Comparison of ENCODE assay signal across 8 cellular contexts in the genomic region with DNA sequence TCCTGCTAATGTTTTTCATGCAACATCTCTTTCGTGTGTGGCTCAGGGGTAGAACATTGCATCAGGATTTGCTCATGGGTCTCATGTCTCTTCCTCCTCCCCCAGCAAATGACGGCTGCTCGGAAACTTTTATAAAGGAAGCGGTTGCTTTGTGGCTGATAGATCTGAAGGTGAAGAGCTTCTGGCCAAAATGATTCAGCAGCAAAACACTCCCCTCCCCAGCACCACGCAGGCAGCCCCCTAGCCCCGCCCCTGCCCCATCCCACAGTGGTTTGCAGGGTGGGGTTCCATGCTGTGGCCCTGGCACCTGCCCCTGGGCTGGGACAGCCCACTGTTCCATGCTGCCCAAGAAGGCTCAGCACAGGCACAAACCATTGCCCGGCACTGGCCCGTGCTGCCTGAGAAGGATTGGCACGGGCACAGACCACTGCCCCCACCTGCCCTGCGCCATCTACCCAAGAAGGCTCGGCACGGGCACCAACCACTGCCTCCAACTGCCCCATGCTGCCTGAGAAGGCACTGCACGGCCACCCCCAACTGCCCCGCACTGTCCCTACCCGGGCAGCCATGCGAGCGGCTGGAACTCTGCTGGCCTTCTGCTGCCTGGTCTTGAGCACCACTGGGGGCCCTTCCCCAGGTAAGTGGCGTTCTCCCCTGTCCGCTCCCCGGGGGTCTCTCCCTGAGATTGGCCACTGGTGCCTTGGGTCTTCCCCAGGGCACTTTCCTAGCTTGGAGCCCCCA. TPM values are rescaled to one million over a fixed set of nuclear protein-coding genes. Genes with fewer than 3 reads are reported as not detected.
DNase-seq lines count a peak whose midpoint lies in the region; ATAC-seq and TF ChIP-seq lines count a peak whose summit lies in the region.

CST7 (plus strand) TSS at position 331 of the 741 bp plus-strand sequence; CDS start at position 568, 237 bp downstream.

- H3K9ac ChIP-seq in HCT116 (ENCODE audit: low read length) (no peak within 1 kb of the TSS), skeletal muscle tissue (ENCODE audit: low read depth in 1 of 3, low read length in 3 of 3) (no peak within 1 kb of the TSS)

- POLR2A ChIA-PET in HCT116 (lab: Charles Lee) (no interaction called here), WTC11 (lab: Charles Lee) (no interaction called here)

- H2AFZ ChIP-seq in HCT116 (ENCODE audit: low read depth, low read length, poor library complexity, severe bottlenecking) (no peak within 1 kb of the TSS), GM23338 (no peak within 1 kb of the TSS)

- H3K4me1 ChIP-seq in HCT116 (ENCODE audit: control insufficient read depth in 1 of 2, insufficient read depth in 2 of 2, low read length in 2 of 2) (peaks cover 0 to 6% of the 10 kb centered on the region in 2 experiments; a peak in 1 of 4 replicates), skeletal muscle tissue (ENCODE audit: control insufficient read depth in 3 of 3, insufficient read depth in 3 of 3, low read length in 3 of 3) (peaks cover 0 to 2% (median 0%) of the 10 kb centered on the region in 3 donors), GM23338 (ENCODE audit: insufficient read depth) (no peaks in the 10 kb centered on the region)

- no peaks in the 10 kb centered on the region for H3K9me3 ChIP-seq in HCT116 (ENCODE audit: control insufficient read depth in 1 of 2, insufficient read depth in 1 of 2, low read depth in 1 of 2, low read length in 2 of 2)
- H3K9me3 ChIP-seq in skeletal muscle tissue (ENCODE audit: control insufficient read depth in 3 of 3, low read length in 3 of 3) = no peaks in the 10 kb centered on the region

- H4K20me1 ChIP-seq in HCT116 (ENCODE audit: insufficient read depth) (no peaks in the 10 kb centered on the region), GM23338 (replicated peaks; ENCODE audit: insufficient read depth) (no peaks in the 10 kb centered on the region)

- no peaks in the 10 kb centered on the region for H3F3A ChIP-seq in GM23338 (replicated peaks; ENCODE audit: low read depth)

- peaks cover 30% of the 10 kb centered on the region for H3K9me3 Mint-ChIP-seq in activated naive CD8-positive, alpha-beta T cell treated with anti-CD3 and anti-CD28 coated beads for 36 hours
- H3K9me3 Mint-ChIP-seq in WTC11 = peaks cover 40% of the 10 kb centered on the region
- peaks cover 24% of the 10 kb centered on the region for H3K9me3 Mint-ChIP-seq in GM23338

- H3K4me2 ChIP-seq in HCT116 (ENCODE audit: low read length) = no peak within 1 kb of the TSS
- H3K4me2 ChIP-seq in GM23338 = no peak within 1 kb of the TSS

- H3K4me1 Mint-ChIP-seq in activated naive CD8-positive, alpha-beta T cell treated with anti-CD3 and anti-CD28 coated beads for 36 hours = peaks cover 44% of the 10 kb centered on the region
- peaks cover 6% of the 10 kb centered on the region for H3K4me1 Mint-ChIP-seq in WTC11
- peaks cover 5% of the 10 kb centered on the region; the same call in 2 of the 3 replicates for H3K4me1 Mint-ChIP-seq in GM23338

- H3K27ac ChIP-seq in HCT116 (ENCODE audit: low read depth, low read length) (no peak within 1 kb of the TSS), skeletal muscle tissue (ENCODE audit: low read depth, low read length) (peak within 1 kb of the TSS; percentile 12), GM23338 (ENCODE audit: low read depth) (no peak within 1 kb of the TSS)

- H3K4me3 Mint-ChIP-seq in activated naive CD8-positive, alpha-beta T cell treated with anti-CD3 and anti-CD28 coated beads for 36 hours = peak within 1 kb of the TSS; percentile 86
- H3K4me3 Mint-ChIP-seq in WTC11 = no peak within 1 kb of the TSS
- H3K4me3 Mint-ChIP-seq in GM23338 = no peak within 1 kb of the TSS

- H3K27me3 ChIP-seq in HCT116 (ENCODE audit: insufficient read depth, low read length) (peaks cover 3% of the 10 kb centered on the region; the same call in 1 of the 2 replicates), skeletal muscle tissue (ENCODE audit: control insufficient read depth in 3 of 3, insufficient read depth in 3 of 3, low read length in 3 of 3) (peaks cover 5 to 17% (median 13%) of the 10 kb centered on the region in 3 donors), GM23338 (ENCODE audit: insufficient read depth) (no peaks in the 10 kb centered on the region)

- no peaks in the 10 kb centered on the region for H3K36me3 ChIP-seq in HCT116 (ENCODE audit: control insufficient read depth in 1 of 2, insufficient read depth in 2 of 2, low read length in 2 of 2)
- peaks cover 0 to 2% (median 1%) of the 10 kb centered on the region in 3 donors for H3K36me3 ChIP-seq in skeletal muscle tissue (ENCODE audit: control insufficient read depth in 3 of 3, insufficient read depth in 3 of 3, low read length in 3 of 3)
- H3K36me3 ChIP-seq in GM23338 (ENCODE audit: insufficient read depth) = no peaks in the 10 kb centered on the region

- no peak for TF ChIP-seq CTCF in HCT116 (IDR thresholded peaks at IDR 0.05 in 2 of 3, conservative IDR thresholded peaks at IDR 0.05 in 1 of 3; ENCODE audit: borderline replicate concordance in 1 of 3, insufficient read depth in 1 of 3, low read depth in 2 of 3, low read length in 2 of 3)
- no peak for TF ChIP-seq CTCF in WTC11 (IDR thresholded peaks at IDR 0.05)
- TF ChIP-seq CTCF in GM23338 (conservative IDR thresholded peaks at IDR 0.05; ENCODE audit: low read depth in 2 of 2) = no peak

- RAD21 ChIA-PET in HCT116 (lab: Charles Lee; ENCODE audit: low non-redundant PET in 1 of 2, low total read pairs in 2 of 2, uncharacterized antibody in 2 of 2, unreplicated experiment in 2 of 2) = no interaction called here

- peaks cover 48% of the 10 kb centered on the region for H3K36me3 Mint-ChIP-seq in activated naive CD8-positive, alpha-beta T cell treated with anti-CD3 and anti-CD28 coated beads for 36 hours
- H3K36me3 Mint-ChIP-seq in WTC11 (peaks cover 3% of the 10 kb centered on the region; the same call in 1 of the 2 replicates), GM23338 (ENCODE audit: low read depth) (no peaks in the 10 kb centered on the region)

- H3K27ac Mint-ChIP-seq in activated naive CD8-positive, alpha-beta T cell treated with anti-CD3 and anti-CD28 coated beads for 36 hours = peak within 1 kb of the TSS; percentile 98
- H3K27ac Mint-ChIP-seq in WTC11 = no peak within 1 kb of the TSS
- no peak within 1 kb of the TSS for H3K27ac Mint-ChIP-seq in GM23338

- H3K4me3 ChIP-seq in HCT116 (replicated peaks in 1 of 2; ENCODE audit: low read depth in 1 of 2, low read length in 2 of 2) (no peak within 1 kb of the TSS), skeletal muscle tissue (ENCODE audit: low read length in 3 of 3) (no peak within 1 kb of the TSS), GM23338 (no peak within 1 kb of the TSS)

- H3K9me2 ChIP-seq in HCT116 (ENCODE audit: insufficient read depth) (no peaks in the 10 kb centered on the region), GM23338 (ENCODE audit: insufficient read depth) (no peaks in the 10 kb centered on the region)

- CTCF ChIA-PET in HCT116 (lab: Charles Lee) = no interaction called here
- CTCF ChIA-PET in WTC11 (lab: Charles Lee) = no interaction called here

- DNase-seq in HCT116 (ENCODE audit: low read depth, low spot score) (no peak), WTC11 (ENCODE audit: low spot score) (no peak), GM23338 (ENCODE audit: low spot score) (no peak), NCI-H1417 (lab: John Stamatoyannopoulos, UW) (no peak), glomerular visceral epithelial cell (ENCODE audit: extremely low spot score) (no peak)
- DNase-seq in activated naive CD8-positive, alpha-beta T cell treated with anti-CD3 and anti-CD28 coated beads for 36 hours = peak; percentile 84

- ATAC-seq in HCT116 = 0 out of 2 replicates have a peak, but pooled peaks have one; percentile 7
- no peak for ATAC-seq in WTC11
- no peak for ATAC-seq in GM23338

- intact Hi-C loops in HCT116 (cut with micrococcal nuclease) = no loop called here
- intact Hi-C loops in T-helper 2 cell treated with Interferon-gamma antibody and Interleukin-4, amounts not matched to agents 100 ng/mL and 5 ng/mL, for 36 hours (cut with micrococcal nuclease) = loop anchor here (1.0 to 5.0 kb wide), 6 partner anchors 18 to 922 kb away; partner anchors contain the start of genes ABHD12, APMAP and NANP

- TF ChIP-seq RAD21 in HCT116 (IDR thresholded peaks at IDR 0.05; ENCODE audit: low read depth) = no peak

- no peaks in the 10 kb centered on the region for H3K79me2 ChIP-seq in HCT116 (ENCODE audit: insufficient read depth, low read length)
- no peaks in the 10 kb centered on the region for H3K79me2 ChIP-seq in GM23338 (replicated peaks; ENCODE audit: insufficient read depth)

- no TSS peak for BruUV-seq in HCT116 (replicated peaks; lab: Mats Ljungman, UMichigan)

- no peak for TF ChIP-seq POLR2A in HCT116 (IDR thresholded peaks at IDR 0.05; ENCODE audit: borderline replicate concordance, extremely low read depth, insufficient read depth, insufficient read length)

- H3K27me3 Mint-ChIP-seq in activated naive CD8-positive, alpha-beta T cell treated with anti-CD3 and anti-CD28 coated beads for 36 hours = no peaks in the 10 kb centered on the region
- H3K27me3 Mint-ChIP-seq in WTC11 (ENCODE audit: low read depth) (peaks cover 17% of the 10 kb centered on the region), GM23338 (ENCODE audit: insufficient read depth, low read depth, poor library complexity) (peaks cover 6% of the 10 kb centered on the region)

TF ChIP-seq in HCT116, 20 proteins besides CTCF, POLR2A, EP300 and RAD21:
- no peak for TF ChIP-seq SP1 (IDR thresholded peaks at IDR 0.05; ENCODE audit: low read depth)

TF ChIP-seq in WTC11, 78 proteins besides CTCF, POLR2A, EP300 and RAD21 (continues in another document):
- TF ChIP-seq SMAD4 (CRISPR knock-in tag; IDR thresholded peaks at IDR 0.05) = no peak

TF ChIP-seq in GM23338, 12 proteins besides CTCF, POLR2A, EP300 and RAD21 (continues in another document):
- no peak for TF ChIP-seq POLR2AphosphoS5 (IDR thresholded peaks at IDR 0.05; ENCODE audit: low read depth)

RNA-seq across cellular contexts. Expression of gene CST7, which starts in this region (rescaled TPM):
- total RNA-seq in HCT116 (2021; ENCODE audit: unreplicated experiment) (not detected), skeletal muscle tissue (1.0 TPM), WTC11 (2021) (not detected in 3 replicates)
- not detected in 2 replicates for polyA plus RNA-seq in HCT116 (2012)
- 78.4 and 80.0 TPM in 2 replicates for total RNA-seq in T-helper 2 cell treated with Interferon-gamma antibody and Interleukin-4, amounts not matched to agents 100 ng/mL and 5 ng/mL, for 36 hours
- total RNA-seq in activated naive CD8-positive, alpha-beta T cell treated with anti-CD3 and anti-CD28 coated beads for 36 hours = 10 to 100 TPM; 41.5 to 44.7 TPM
- total RNA-seq in GM23338 (2014; rRNA removed; shearing (Covaris generic)) = not detected in 2 replicates
- polyA plus RNA-seq in GM23338 (2016; fragmentation: Nextera tagmentation; extraction: Ambion mirVana) = not detected in 2 replicates

Comparison
In these comparisons a context has a peak if more than half of its experiments do, and no peak if none do; other contexts are left out.
1. RNA of gene CST7 (total RNA-seq): 78.4 to 80.0 TPM in T-helper 2 cell treated with Interferon-gamma antibody and Interleukin-4, amounts not matched to agents 100 ng/mL and 5 ng/mL, for 36 hours and 41.5 to 44.7 TPM in activated naive CD8-positive, alpha-beta T cell treated with anti-CD3 and anti-CD28 coated beads for 36 hours; 1.0 TPM in skeletal muscle tissue (single experiment), not detected in HCT116 (single experiment), not detected in WTC11 and not detected in GM23338; every median in the first group is over 10 times any median in the second.
2. Peak in ATAC-seq in HCT116; RNA of the gene not detected or under 1 TPM.